15 cellular contexts compared by ENCODE assay signal in the genomic region with DNA sequence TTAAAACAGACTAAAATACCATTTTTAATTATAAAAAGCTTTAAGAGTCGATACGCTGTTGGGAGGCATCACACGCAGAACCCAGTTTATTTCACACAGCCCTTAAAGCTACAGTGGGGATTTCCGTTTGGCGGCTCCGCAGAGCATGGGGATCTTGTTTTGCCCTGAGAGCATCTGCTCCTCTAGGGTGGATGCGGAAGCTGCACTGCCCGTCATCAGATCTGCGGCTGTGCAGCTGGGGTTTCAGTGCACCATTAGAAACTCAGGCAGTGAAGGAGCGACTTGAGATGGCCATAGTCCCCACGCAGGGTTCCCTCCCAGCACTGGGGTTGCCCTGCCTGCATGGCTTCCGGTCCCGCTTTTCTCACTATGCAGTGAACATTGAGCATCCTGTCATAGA.
DNase-seq lines count a peak whose midpoint lies in the region; ATAC-seq and TF ChIP-seq lines count a peak whose summit lies in the region.
"Had no signal": no experiment of that assay in that cellular context is flagged by ENCODE, and none has a peak within 500 bp of the region (broad histone marks: within the 10 kb centered on the region; RNA-seq: fewer than 3 reads in every experiment).

No MANE protein-coding gene starts in this region.

- H2AFZ ChIP-seq in KMS-11 (ENCODE audit: low read depth): no peak overlapping the region; the same call in 1 of the 2 replicates

- TF ChIP-seq CTCF in KMS-11 (conservative IDR thresholded peaks at IDR 0.05; ENCODE audit: low read depth, low read length): no peak
- no peak for TF ChIP-seq CTCF in endothelial cell (IDR thresholded peaks at IDR 0.05; ENCODE audit: unreplicated experiment)

- H3K4me1 ChIP-seq in BLaER1 (peaks cover 74% of the 10 kb centered on the region), KMS-11 (ENCODE audit: low read depth, poor library complexity, severe bottlenecking) (peaks cover 54% of the 10 kb centered on the region)

- peaks cover 28% of the 10 kb centered on the region for H3K36me3 Mint-ChIP-seq in endothelial cell (ENCODE audit: low read depth, unreplicated experiment)
- peaks cover 92% of the 10 kb centered on the region for H3K36me3 Mint-ChIP-seq in stimulated activated effector memory CD8-positive, alpha-beta T cell treated with anti-CD3 and anti-CD28 coated beads, Interleukin-12 subunit alpha, Interleukin-12 subunit beta, amount 100 ng/mL, for 72 hours

- peak overlapping the region; percentile 88 for H3K4me2 ChIP-seq in BLaER1
- peak overlapping the region; percentile 46; the same call in 1 of the 2 replicates for H3K4me2 ChIP-seq in KMS-11

- H3K27me3 Mint-ChIP-seq in endothelial cell (ENCODE audit: unreplicated experiment): peaks cover 5% of the 10 kb centered on the region

- peaks cover 28% of the 10 kb centered on the region for H3K4me1 Mint-ChIP-seq in endothelial cell (ENCODE audit: unreplicated experiment)
- peaks cover 16% of the 10 kb centered on the region for H3K4me1 Mint-ChIP-seq in stimulated activated effector memory CD8-positive, alpha-beta T cell treated with anti-CD3 and anti-CD28 coated beads, Interleukin-12 subunit alpha, Interleukin-12 subunit beta, amount 100 ng/mL, for 72 hours

- H3K27ac ChIP-seq in BLaER1 (no peak overlapping the region), KMS-11 (peak overlapping the region; percentile 82)

- no peak for DNase-seq in endothelial cell (ENCODE audit: low spot score)
- no peak for DNase-seq in stimulated activated effector memory CD8-positive, alpha-beta T cell treated with anti-CD3 and anti-CD28 coated beads, Interleukin-12 subunit alpha, Interleukin-12 subunit beta, amount 100 ng/mL, for 72 hours (ENCODE audit: low spot score in 2 of 2)
- no peak for DNase-seq in stimulated activated CD4-positive, alpha-beta T cell treated with anti-CD3 and anti-CD28 coated beads, Interleukin-4, amount 100 ng/mL, for 4 hours
- no peak for DNase-seq in NCI-H2107 (lab: John Stamatoyannopoulos, UW)
- DNase-seq: Calu3; CD8-positive, alpha-beta T cell; DMS53; EL; H9; NCI-H1105; NCI-H2081; Right ventricle myocardium superior had no signal

- peak overlapping the region; percentile 43 for H3K4me3 Mint-ChIP-seq in endothelial cell (ENCODE audit: unreplicated experiment)
- H3K4me3 Mint-ChIP-seq in stimulated activated effector memory CD8-positive, alpha-beta T cell treated with anti-CD3 and anti-CD28 coated beads, Interleukin-12 subunit alpha, Interleukin-12 subunit beta, amount 100 ng/mL, for 72 hours: no peak overlapping the region
- H3K4me3 Mint-ChIP-seq: CD8-positive, alpha-beta T cell; H9 had no signal

- no peaks in the 10 kb centered on the region for H3K9me3 Mint-ChIP-seq in endothelial cell (ENCODE audit: unreplicated experiment)
- H3K9me3 Mint-ChIP-seq in stimulated activated effector memory CD8-positive, alpha-beta T cell treated with anti-CD3 and anti-CD28 coated beads, Interleukin-12 subunit alpha, Interleukin-12 subunit beta, amount 100 ng/mL, for 72 hours: no peaks in the 10 kb centered on the region
- H3K9me3 Mint-ChIP-seq: CD8-positive, alpha-beta T cell; H9 had no signal

- H3K79me2 ChIP-seq in KMS-11 (ENCODE audit: insufficient read depth, low read depth): no peaks in the 10 kb centered on the region

- H3K27me3 ChIP-seq in BLaER1 (peaks cover 37% of the 10 kb centered on the region), KMS-11 (ENCODE audit: insufficient read depth, low read depth) (no peaks in the 10 kb centered on the region)

- H3K9me3 ChIP-seq in BLaER1: no peaks in the 10 kb centered on the region

- peaks cover 67% of the 10 kb centered on the region for H4K20me1 ChIP-seq in BLaER1
- no peaks in the 10 kb centered on the region for H4K20me1 ChIP-seq in KMS-11 (ENCODE audit: insufficient read depth)

- no peak for ATAC-seq in stimulated activated effector memory CD8-positive, alpha-beta T cell treated with anti-CD3 and anti-CD28 coated beads, Interleukin-12 subunit alpha, Interleukin-12 subunit beta, amount 100 ng/mL, for 72 hours
- no peak for ATAC-seq in HG02852 (IDR thresholded peaks at IDR 0.05; ENCODE audit: unreplicated experiment)
- ATAC-seq: CD8-positive, alpha-beta T cell had no signal

- H3K4me3 ChIP-seq in BLaER1 (no peak overlapping the region), KMS-11 (IDR thresholded peaks at IDR 0.05; ENCODE audit: insufficient read depth, low read depth, low read length) (no peak overlapping the region)

- H3K36me3 ChIP-seq in BLaER1 (peaks cover 9% of the 10 kb centered on the region; the same call in 1 of the 2 replicates), KMS-11 (ENCODE audit: insufficient read depth) (no peaks in the 10 kb centered on the region)

- H3K9ac ChIP-seq in BLaER1: no peak overlapping the region
- peak overlapping the region; percentile 27; the same call in 1 of the 2 replicates for H3K9ac ChIP-seq in KMS-11

- no peak overlapping the region for H3K27ac Mint-ChIP-seq in endothelial cell (ENCODE audit: unreplicated experiment)
- H3K27ac Mint-ChIP-seq in stimulated activated effector memory CD8-positive, alpha-beta T cell treated with anti-CD3 and anti-CD28 coated beads, Interleukin-12 subunit alpha, Interleukin-12 subunit beta, amount 100 ng/mL, for 72 hours: peak overlapping the region; percentile 73
- H3K27ac Mint-ChIP-seq: CD8-positive, alpha-beta T cell; H9 had no signal
